23 cellular contexts compared by ENCODE assay signal in genomic region chr17:66787914-66788313, GRCh38. TPM values are rescaled to one million over a fixed set of nuclear protein-coding genes. Genes with fewer than 3 reads are reported as not detected.
DNase-seq lines count a peak whose midpoint lies in the region; ATAC-seq and TF ChIP-seq lines count a peak whose summit lies in the region.
"Had no signal": no experiment of that assay in that cellular context is flagged by ENCODE, and none has a peak within 500 bp of the region (broad histone marks: within the 10 kb centered on the region; RNA-seq: fewer than 3 reads in every experiment).

No MANE protein-coding gene starts in this region.

- TF ChIP-seq CTCF in HFFc6 (IDR thresholded peaks at IDR 0.05): no peak

- DNase-seq in right cardiac atrium: no peak
- DNase-seq in Right ventricle myocardium superior: no peak
- DNase-seq in HFFc6: no peak
- DNase-seq in myocyte (ENCODE audit: low read depth): peak; percentile 87
- no peak for DNase-seq in SW480 (ENCODE audit: low spot score)
- DNase-seq in NCI-H82 treated with DMSO at 0.1 percent for 48 hours (lab: John Stamatoyannopoulos, UW; ENCODE audit: unreplicated experiment): no peak
- no peak for DNase-seq in NCI-H1694 (lab: John Stamatoyannopoulos, UW)
- DNase-seq: Calu3; CD8-positive, alpha-beta memory T cell; DMS153; HCEC 1CT; KG1; NCI-H1092; NCI-H1436; NCI-H1930; PC-9; RPMI8226; SJCRH30 had no signal

- peaks cover 2% of the 10 kb centered on the region for H3K27me3 Mint-ChIP-seq in HFFc6 (ENCODE audit: insufficient read depth)
- H3K27me3 Mint-ChIP-seq: CD8-positive, alpha-beta memory T cell had no signal

- 49% methylated on average over 3 of the region's 3 CpGs for WGBS in right cardiac atrium

- no peaks in the 10 kb centered on the region for H3K27me3 ChIP-seq in right cardiac atrium (ENCODE audit: control insufficient read depth, insufficient read depth)
- H3K27me3 ChIP-seq: SJCRH30 had no signal

- no peaks in the 10 kb centered on the region for H3K4me1 Mint-ChIP-seq in HFFc6 (ENCODE audit: low read depth)
- H3K4me1 Mint-ChIP-seq: CD8-positive, alpha-beta memory T cell had no signal

- H3K36me3 Mint-ChIP-seq in HFFc6 (ENCODE audit: low read depth): peaks cover 38% of the 10 kb centered on the region

- H3K4me3 ChIP-seq in right cardiac atrium (ENCODE audit: low read length): no peak overlapping the region
- H3K4me3 ChIP-seq: GM23338, PC-9, SJCRH30 had no signal

- intact Hi-C loops in right cardiac atrium (cut with DNase I) (no loop called here), Right ventricle myocardium superior (cut with DNase I) (no loop called here)

- H3K27ac ChIP-seq in right cardiac atrium (ENCODE audit: low read length): peak overlapping the region; percentile 14
- H3K27ac ChIP-seq: PC-9, SJCRH30 had no signal

- no peak for ATAC-seq in right cardiac atrium
- no peak for ATAC-seq in Right ventricle myocardium superior (ENCODE audit: poor library complexity)
- ATAC-seq: GM23338 had no signal

- no peaks in the 10 kb centered on the region for H3K9me3 ChIP-seq in right cardiac atrium (ENCODE audit: control insufficient read depth, low read length)
- H3K9me3 ChIP-seq: SJCRH30 had no signal

- H3K27ac Mint-ChIP-seq in HFFc6: 0 out of 2 replicates have a peak overlapping the region, but pooled peaks have one; percentile 4
- H3K27ac Mint-ChIP-seq: GM23338 had no signal

- H3K4me1 ChIP-seq in right cardiac atrium (ENCODE audit: control insufficient read depth, insufficient read depth, low read length): peaks cover 3% of the 10 kb centered on the region

- no peak overlapping the region for H3K4me3 Mint-ChIP-seq in HFFc6
- H3K4me3 Mint-ChIP-seq: CD8-positive, alpha-beta memory T cell; GM23338 had no signal

- H3K9me3 Mint-ChIP-seq in HFFc6: no peaks in the 10 kb centered on the region
- H3K9me3 Mint-ChIP-seq: CD8-positive, alpha-beta memory T cell; GM23338 had no signal

RNA-seq across cellular contexts. Expression of gene CACNG5, which starts 47.0 kb away (rescaled TPM):
- total RNA-seq in right cardiac atrium (not detected), Right ventricle myocardium superior (not detected), myocyte (not detected in 2 replicates)
- not detected for polyA plus RNA-seq in right cardiac atrium
- total RNA-seq in HFFc6 (2021; fragmentation: NEBNext Ultra II Directional; extraction: Animal tissue kit (Norgen Biotek cat#: 25700)): not detected
- not detected for polyA plus RNA-seq in myocyte (2012)
- total RNA-seq: Calu3; CD8-positive, alpha-beta memory T cell; Daoy; HT1080; NCI-H460; PC-9 had no signal
- polyA plus RNA-seq: BJ; CD8-positive, alpha-beta memory T cell had no signal
